Comparison of ENCODE assay signal across 33 cellular contexts in genomic region chr7:130426541-130426940, GRCh38. TPM values are rescaled to one million over a fixed set of nuclear protein-coding genes. Genes with fewer than 3 reads are reported as not detected.
DNase-seq lines count a peak whose midpoint lies in the region; ATAC-seq, FAIRE-seq and TF ChIP-seq lines count a peak whose summit lies in the region.
"Had no signal": no experiment of that assay in that cellular context is flagged by ENCODE, and none has a peak within 500 bp of the region (broad histone marks: within the 10 kb centered on the region; RNA-seq: fewer than 3 reads in every experiment).

No MANE protein-coding gene starts in this region.

- no peaks in the 10 kb centered on the region for H4K20me1 ChIP-seq in HepG2 (ENCODE audit: insufficient read depth, low read length)

- WGBS in upper lobe of left lung, 2 donors: 40% methylated on average over 3 of the region's 3 CpGs
- WGBS in HepG2 (ENCODE audit: low lambda C conversion rate): 84% methylated on average over 3 of the region's 3 CpGs
- 81 to 82% methylated on average over 3 of the region's 3 CpGs for WGBS in thyroid gland, 2 donors

- in situ Hi-C loops in HepG2 (cut with HindIII; ENCODE audit: extremely low pct_ligation_motif_present, low pct_unique_long_range_greater_than_20kb): no loop called here

- no peak for TF ChIP-seq POLR2A in upper lobe of left lung (IDR thresholded peaks at IDR 0.05)
- TF ChIP-seq POLR2A in HepG2 (IDR thresholded peaks at IDR 0.05; ENCODE audit: insufficient read depth in 1 of 2, low read depth in 2 of 2, low read length in 2 of 2): no peak
- TF ChIP-seq POLR2A in thyroid gland (IDR thresholded peaks at IDR 0.05): no peak

- H3K4me1 Mint-ChIP-seq in T-helper 2 cell treated with Interferon-gamma antibody and Interleukin-4, amounts not matched to agents 5 μg/mL and 100 μg/mL, for 36 hours (ENCODE audit: low read depth): peaks cover 25% of the 10 kb centered on the region
- H3K4me1 Mint-ChIP-seq in glutamatergic neuron (ENCODE audit: low read depth, unreplicated experiment): peaks cover 20% of the 10 kb centered on the region
- H3K4me1 Mint-ChIP-seq: naive B cell had no signal

- H3K9me3 ChIP-seq in upper lobe of left lung (no peaks in the 10 kb centered on the region), HepG2 (ENCODE audit: low read length) (no peaks in the 10 kb centered on the region), thyroid gland (no peaks in the 10 kb centered on the region)
- H3K9me3 ChIP-seq: adrenal gland, SJCRH30 had no signal

- peaks cover 1 to 13% (median 5%) of the 10 kb centered on the region in 4 donors for H3K4me1 ChIP-seq in upper lobe of left lung
- no peaks in the 10 kb centered on the region for H3K4me1 ChIP-seq in HepG2 (ENCODE audit: insufficient read depth, low read length)
- no peaks in the 10 kb centered on the region for H3K4me1 ChIP-seq in thyroid gland
- H3K4me1 ChIP-seq: foreskin keratinocyte had no signal

- H3K27ac ChIP-seq in upper lobe of left lung (no peak overlapping the region), HepG2 (ENCODE audit: extremely low read length, insufficient read depth, low read length) (no peak overlapping the region), thyroid gland (no peak overlapping the region)
- H3K27ac ChIP-seq: adrenal gland, brain microvascular endothelial cell, foreskin keratinocyte, hepatocyte, SJCRH30, VCaP had no signal

- no peak for FAIRE-seq in HepG2 (lab: Jason Lieb, UNC)
- FAIRE-seq: colon, small intestine had no signal

- no peaks in the 10 kb centered on the region for H3K27me3 Mint-ChIP-seq in T-helper 2 cell treated with Interferon-gamma antibody and Interleukin-4, amounts not matched to agents 5 μg/mL and 100 μg/mL, for 36 hours (ENCODE audit: low read depth)
- H3K27me3 Mint-ChIP-seq in glutamatergic neuron (ENCODE audit: unreplicated experiment): peaks cover 3% of the 10 kb centered on the region
- H3K27me3 Mint-ChIP-seq: naive B cell had no signal

- no peak for ATAC-seq in upper lobe of left lung (ENCODE audit: low FRiP score in 2 of 2)
- ATAC-seq in HepG2: no peak
- ATAC-seq: esophagus mucosa, foreskin keratinocyte, left lobe of liver had no signal

- no peak for TF ChIP-seq RAD21 in HepG2 (CRISPR knock-in tag; IDR thresholded peaks at IDR 0.05)

- H2AFZ ChIP-seq in HepG2 (ENCODE audit: low read length): no peak overlapping the region
- H2AFZ ChIP-seq: hepatocyte had no signal

- H3K27me3 ChIP-seq in upper lobe of left lung (no peaks in the 10 kb centered on the region), HepG2 (ENCODE audit: control insufficient read depth in 1 of 2, insufficient read depth in 2 of 2, low read length in 2 of 2) (no peaks in the 10 kb centered on the region), thyroid gland (no peaks in the 10 kb centered on the region)
- H3K27me3 ChIP-seq: adrenal gland, brain microvascular endothelial cell, foreskin keratinocyte, hepatocyte, SJCRH30 had no signal

- H3K4me2 ChIP-seq in HepG2 (ENCODE audit: low read depth, low read length): no peak overlapping the region
- H3K4me2 ChIP-seq: hepatocyte had no signal

- H3K36me3 Mint-ChIP-seq in T-helper 2 cell treated with Interferon-gamma antibody and Interleukin-4, amounts not matched to agents 5 μg/mL and 100 μg/mL, for 36 hours (ENCODE audit: low read depth): peaks cover 23% of the 10 kb centered on the region
- no peaks in the 10 kb centered on the region for H3K36me3 Mint-ChIP-seq in glutamatergic neuron (ENCODE audit: unreplicated experiment)

- H3K9me3 Mint-ChIP-seq in T-helper 2 cell treated with Interferon-gamma antibody and Interleukin-4, amounts not matched to agents 5 μg/mL and 100 μg/mL, for 36 hours: no peaks in the 10 kb centered on the region
- peaks cover 7% of the 10 kb centered on the region for H3K9me3 Mint-ChIP-seq in glutamatergic neuron (ENCODE audit: unreplicated experiment)
- H3K9me3 Mint-ChIP-seq: immature natural killer cell, naive B cell had no signal

- BruUV-seq in HepG2 (replicated peaks; lab: Mats Ljungman, UMichigan): no TSS peak

- CTCF ChIA-PET in HepG2 (lab: Yijun Ruan, JAX; ENCODE audit: low intra/inter-chr PET ratio, low total read pairs): no interaction called here

- TF ChIP-seq CTCF in glutamatergic neuron (IDR thresholded peaks at IDR 0.05; ENCODE audit: partially characterized antibody, unreplicated experiment) (no peak), upper lobe of left lung (IDR thresholded peaks at IDR 0.05) (no peak), HepG2 (CRISPR knock-in tag; IDR thresholded peaks at IDR 0.05) (no peak), thyroid gland (IDR thresholded peaks at IDR 0.05) (no peak)

- DNase-seq in NCI-H2171 treated with DMSO at 0.1 percent for 48 hours (lab: John Stamatoyannopoulos, UW): peak; percentile 58
- DNase-seq in NCI-H2171 (lab: John Stamatoyannopoulos, UW): no peak
- peak; percentile 79 for DNase-seq in Jurkat, Clone E6-1 (ENCODE audit: low read depth, low spot score)
- DNase-seq in T-helper 2 cell treated with Interferon-gamma antibody and Interleukin-4, amounts not matched to agents 5 μg/mL and 100 μg/mL, for 36 hours (ENCODE audit: low spot score): no peak
- no peak for DNase-seq in glutamatergic neuron
- DNase-seq in upper lobe of left lung: no peak
- DNase-seq in HepG2 (ENCODE audit: low spot score): no peak
- no peak for DNase-seq in thyroid gland
- DNase-seq: activated CD8-positive, alpha-beta memory T cell treated with anti-CD3 and anti-CD28 coated beads, Interleukin-2, amount 50 U/mL, for 48 hours; adrenal gland; AML-193; brain microvascular endothelial cell; effector CD8-positive, alpha-beta T cell; foreskin keratinocyte; immature natural killer cell; Karpas-422; mesendoderm; naive B cell; NCI-H1048; NCI-H2107; small intestine; stimulated activated CD4-positive, alpha-beta T cell treated with anti-CD3 and anti-CD28 coated beads, Interleukin-1b, Interleukin-23, amount 100 ng/mL, for 48 hours; T-helper 1 cell had no signal

- TF ChIP-seq EP300 in upper lobe of left lung (IDR thresholded peaks at IDR 0.05) (no peak), HepG2 (IDR thresholded peaks at IDR 0.05; ENCODE audit: low read depth in 2 of 2, low read length in 2 of 2) (no peak), HepG2 (CRISPR knock-in tag; IDR thresholded peaks at IDR 0.05; ENCODE audit: borderline replicate concordance) (no peak)

- intact Hi-C loops in HepG2 (cut with micrococcal nuclease; ENCODE audit: unreplicated experiment) (no loop called here), thyroid gland (cut with DNase I) (no loop called here)

- POLR2A ChIA-PET in HepG2 (lab: Yijun Ruan, JAX): no interaction called here

- H3K79me2 ChIP-seq in HepG2 (ENCODE audit: insufficient read depth, low read length): no peaks in the 10 kb centered on the region

- H3K4me3 ChIP-seq in Jurkat, Clone E6-1 (ENCODE audit: low read length): no peak overlapping the region
- H3K4me3 ChIP-seq in upper lobe of left lung: no peak overlapping the region
- no peak overlapping the region for H3K4me3 ChIP-seq in HepG2 (replicated peaks in 1 of 3; ENCODE audit: insufficient read depth in 1 of 3, low read depth in 2 of 3, low read length in 3 of 3)
- H3K4me3 ChIP-seq in thyroid gland (replicated peaks in 1 of 3): no peak overlapping the region
- H3K4me3 ChIP-seq: adrenal gland, hepatocyte, SJCRH30 had no signal

- no peak overlapping the region for H3K9ac ChIP-seq in HepG2 (ENCODE audit: insufficient read depth, low read depth, low read length)

- H3K36me3 ChIP-seq in upper lobe of left lung (no peaks in the 10 kb centered on the region), HepG2 (replicated peaks in 1 of 2; ENCODE audit: control insufficient read depth in 1 of 2, insufficient read depth in 2 of 2, low read length in 2 of 2) (0 out of 5 replicates have a peak, but pooled peaks cover 0 to 4% of the 10 kb centered on the region in 2 experiments), thyroid gland (no peaks in the 10 kb centered on the region)
- H3K36me3 ChIP-seq: adrenal gland, brain microvascular endothelial cell had no signal

- peak overlapping the region; percentile 6 for H3K27ac Mint-ChIP-seq in T-helper 2 cell treated with Interferon-gamma antibody and Interleukin-4, amounts not matched to agents 5 μg/mL and 100 μg/mL, for 36 hours
- peak overlapping the region; percentile 23 for H3K27ac Mint-ChIP-seq in glutamatergic neuron (ENCODE audit: unreplicated experiment)
- H3K27ac Mint-ChIP-seq: immature natural killer cell, naive B cell had no signal

- no peak overlapping the region for H3K4me3 Mint-ChIP-seq in T-helper 2 cell treated with Interferon-gamma antibody and Interleukin-4, amounts not matched to agents 5 μg/mL and 100 μg/mL, for 36 hours
- H3K4me3 Mint-ChIP-seq in glutamatergic neuron (ENCODE audit: unreplicated experiment): no peak overlapping the region
- H3K4me3 Mint-ChIP-seq: immature natural killer cell, naive B cell had no signal

RNA-seq across cellular contexts. Expression of gene CEP41, which starts 14.3 kb away (rescaled TPM):
- polyA plus RNA-seq in Jurkat, Clone E6-1 (2012; ENCODE audit: insufficient read depth, insufficient read length): 28.0 TPM
- total RNA-seq in glutamatergic neuron (ENCODE audit: unreplicated experiment) (34.7 TPM), upper lobe of left lung (10 to 100 TPM in 1 of 6 donors, 1 to 10 TPM in 5; 4.3 to 11.5 (median 7.2) TPM), HepG2 (2016; rRNA removed; fragmentation: Illumina TruSeq; extraction: Trizol) (8.5 and 8.7 TPM in 2 replicates), thyroid gland (10 to 100 TPM in 1 of 4 donors, 1 to 10 TPM in 3; 3.1 to 10.7 (median 7.9) TPM)
- 1.4 and 1.5 TPM in 2 replicates for total RNA-seq in HepG2 (2016; cell fraction: cytosol; rRNA removed; fragmentation: Illumina TruSeq; extraction: Trizol; ENCODE audit: low read depth)
- total RNA-seq in HepG2 (2016; cell fraction: insoluble cytoplasmic fraction; rRNA removed; fragmentation: Illumina TruSeq; extraction: Trizol): 7.4 and 7.9 TPM in 2 replicates
- 3.0 and 4.0 TPM in 2 replicates for total RNA-seq in HepG2 (2016; cell fraction: membrane; rRNA removed; fragmentation: Illumina TruSeq; extraction: Trizol)
- total RNA-seq in HepG2 (2016; cell fraction: nucleus; rRNA removed; fragmentation: Illumina TruSeq; extraction: Trizol): 10.6 and 11.1 TPM in 2 replicates
- 8.1 and 9.0 TPM in 2 replicates for polyA plus RNA-seq in HepG2 (2011; rRNA removed)
- 6.4 and 7.7 TPM in 2 replicates for polyA plus RNA-seq in HepG2 (2011; cell fraction: cytosol; rRNA removed)
- 3.8 and 5.7 TPM in 2 replicates for polyA plus RNA-seq in HepG2 (2011; cell fraction: nucleus; rRNA removed)
- 3.7 and 5.1 TPM in 2 replicates for polyA plus RNA-seq in HepG2 (2012)
- polyA plus RNA-seq in HepG2 (2016; cell fraction: cytosol; fragmentation: Illumina TruSeq; extraction: Trizol; ENCODE audit: low read depth): 2.5 and 2.6 TPM in 2 replicates
- polyA plus RNA-seq in HepG2 (2016; cell fraction: insoluble cytoplasmic fraction; fragmentation: Illumina TruSeq; extraction: Trizol; ENCODE audit: low read depth): 10.0 and 12.3 TPM in 2 replicates
- polyA plus RNA-seq in HepG2 (2016; cell fraction: membrane; fragmentation: Illumina TruSeq; extraction: Trizol; ENCODE audit: low read depth): 3.4 and 3.6 TPM in 2 replicates
- polyA plus RNA-seq in HepG2 (2016; cell fraction: nucleus; fragmentation: Illumina TruSeq; extraction: Trizol; ENCODE audit: insufficient read depth, low read depth): 12.0 and 12.7 TPM in 2 replicates
- 5.8 and 8.1 TPM in 2 replicates for polyA minus RNA-seq in HepG2 (2011; rRNA and poly(A)+ RNA removed; ENCODE audit: low replicate concordance)
- polyA minus RNA-seq in HepG2 (2011; cell fraction: cytosol; rRNA and poly(A)+ RNA removed): 4.9 and 5.2 TPM in 2 replicates
- 6.3 and 9.1 TPM in 2 replicates for polyA minus RNA-seq in HepG2 (2011; cell fraction: nucleus; rRNA and poly(A)+ RNA removed)

RNA-seq across cellular contexts. Expression of gene CPA1, which starts 46.2 kb away (rescaled TPM):
- not detected for polyA plus RNA-seq in Jurkat, Clone E6-1 (2012; ENCODE audit: insufficient read depth, insufficient read length)
- total RNA-seq in glutamatergic neuron (ENCODE audit: unreplicated experiment) (not detected), upper lobe of left lung (10 to 100 TPM in 2 of 6 donors, not detected in 4; 12.6 to 21.8 TPM), HepG2 (2016; rRNA removed; fragmentation: Illumina TruSeq; extraction: Trizol) (0.20 TPM in 1 of 2 replicates, not detected in the other), thyroid gland (1 to 10 TPM in 1 of 4 donors, not detected in 3; 1.3 TPM)
- 0.20 and 0.35 TPM in 2 replicates for total RNA-seq in HepG2 (2016; cell fraction: cytosol; rRNA removed; fragmentation: Illumina TruSeq; extraction: Trizol; ENCODE audit: low read depth)
- not detected in 2 replicates for total RNA-seq in HepG2 (2016; cell fraction: insoluble cytoplasmic fraction; rRNA removed; fragmentation: Illumina TruSeq; extraction: Trizol)
- 0.34 TPM in 1 of 2 replicates, not detected in the other for total RNA-seq in HepG2 (2016; cell fraction: membrane; rRNA removed; fragmentation: Illumina TruSeq; extraction: Trizol)
- total RNA-seq in HepG2 (2016; cell fraction: nucleus; rRNA removed; fragmentation: Illumina TruSeq; extraction: Trizol): not detected in 2 replicates
- polyA plus RNA-seq in HepG2 (2011; rRNA removed): 0.57 and 0.58 TPM in 2 replicates
- polyA plus RNA-seq in HepG2 (2011; cell fraction: cytosol; rRNA removed): 0.42 and 0.77 TPM in 2 replicates
- polyA plus RNA-seq in HepG2 (2011; cell fraction: nucleus; rRNA removed): 1.2 and 2.4 TPM in 2 replicates
- polyA plus RNA-seq in HepG2 (2012): 0.16 TPM in 1 of 2 replicates, not detected in the other
- 0.17 and 0.27 TPM in 2 replicates for polyA plus RNA-seq in HepG2 (2016; cell fraction: cytosol; fragmentation: Illumina TruSeq; extraction: Trizol; ENCODE audit: low read depth)
- 0.22 TPM in 1 of 2 replicates, not detected in the other for polyA plus RNA-seq in HepG2 (2016; cell fraction: insoluble cytoplasmic fraction; fragmentation: Illumina TruSeq; extraction: Trizol; ENCODE audit: low read depth)
- polyA plus RNA-seq in HepG2 (2016; cell fraction: membrane; fragmentation: Illumina TruSeq; extraction: Trizol; ENCODE audit: low read depth): 0.14 TPM in 1 of 2 replicates, not detected in the other
- not detected in 2 replicates for polyA plus RNA-seq in HepG2 (2016; cell fraction: nucleus; fragmentation: Illumina TruSeq; extraction: Trizol; ENCODE audit: insufficient read depth, low read depth)
- polyA minus RNA-seq in HepG2 (2011; rRNA and poly(A)+ RNA removed; ENCODE audit: low replicate concordance): not detected in 2 replicates
- not detected in 2 replicates for polyA minus RNA-seq in HepG2 (2011; cell fraction: cytosol; rRNA and poly(A)+ RNA removed)
- 0.90 and 1.2 TPM in 2 replicates for polyA minus RNA-seq in HepG2 (2011; cell fraction: nucleus; rRNA and poly(A)+ RNA removed)
- total RNA-seq: esophagus mucosa, foreskin keratinocyte, H4, HT1080, osteocyte, renal cortical epithelial cell had no signal
- polyA plus RNA-seq: foreskin keratinocyte, immature natural killer cell had no signal

Comparison
In these comparisons a context has a peak if more than half of its experiments do, and no peak if none do; other contexts are left out.
1. DNase-seq: peak in NCI-H2171 treated with DMSO at 0.1 percent for 48 hours (single experiment) and Jurkat, Clone E6-1 (single experiment); none in NCI-H2171 (single experiment), T-helper 2 cell treated with Interferon-gamma antibody and Interleukin-4, amounts not matched to agents 5 μg/mL and 100 μg/mL, for 36 hours (single experiment), glutamatergic neuron (single experiment), upper lobe of left lung (0 of 2), HepG2 (single experiment) and thyroid gland (0 of 2).